1 cellular context compared by ENCODE assay signal in genomic region chr15:79595995-79596622, GRCh38.
TF ChIP-seq lines count a peak whose summit lies in the region.

No MANE protein-coding gene starts in this region.

TF ChIP-seq in GM12878, 131 proteins besides CTCF, POLR2A, EP300 and RAD21 (continued from another document and continues in another):
- no peak for TF ChIP-seq E2F8 (IDR thresholded peaks at IDR 0.05; ENCODE audit: low read depth, partially characterized antibody)
- TF ChIP-seq EZH2 (IDR thresholded peaks at IDR 0.05; ENCODE audit: borderline replicate concordance, control insufficient read depth, low read depth, low read length) = no peak
- TF ChIP-seq NBN (IDR thresholded peaks at IDR 0.05) = no peak
- no peak for TF ChIP-seq MTA2 (IDR thresholded peaks at IDR 0.05; ENCODE audit: low read depth)
- no peak for TF ChIP-seq SREBF2 (IDR thresholded peaks at IDR 0.05; ENCODE audit: low read length)
- TF ChIP-seq TCF3 (IDR thresholded peaks at IDR 0.05; ENCODE audit: borderline replicate concordance, insufficient read depth, low read depth, low read length) = no peak
- TF ChIP-seq IRF3 (IDR thresholded peaks at IDR 0.05) = no peak
- no peak for TF ChIP-seq ATF2 (IDR thresholded peaks at IDR 0.05; ENCODE audit: low read length)
- no peak for TF ChIP-seq NR2F1 (conservative IDR thresholded peaks at IDR 0.05)
- TF ChIP-seq EGR1 (IDR thresholded peaks at IDR 0.05; ENCODE audit: borderline replicate concordance in 1 of 2, low read depth in 2 of 2, low read length in 2 of 2) = no peak
- TF ChIP-seq PRDM15 (CRISPR knock-in tag; IDR thresholded peaks at IDR 0.05) = no peak
- no peak for TF ChIP-seq JUNB (IDR thresholded peaks at IDR 0.05)
- no peak for TF ChIP-seq POLR2AphosphoS5 (IDR thresholded peaks at IDR 0.05; ENCODE audit: low read length)
- TF ChIP-seq GATAD2B (conservative IDR thresholded peaks at IDR 0.05; ENCODE audit: low read depth) = no peak
- peak; percentile 87 for TF ChIP-seq RUNX3 (IDR thresholded peaks at IDR 0.05; ENCODE audit: low read length)
- no peak for TF ChIP-seq E4F1 (IDR thresholded peaks at IDR 0.05; ENCODE audit: borderline replicate concordance, partially characterized antibody)
- TF ChIP-seq RBBP5 (conservative IDR thresholded peaks at IDR 0.05) = no peak
- TF ChIP-seq ELK1 (IDR thresholded peaks at IDR 0.05; ENCODE audit: low read depth, low read length) = no peak
- TF ChIP-seq TCF12 (IDR thresholded peaks at IDR 0.05; ENCODE audit: low read depth, low read length) = no peak
- TF ChIP-seq POU2F2 (IDR thresholded peaks at IDR 0.05; ENCODE audit: borderline replicate concordance, low read depth, low read length) = no peak; the same call in 2 of the 3 replicates
- TF ChIP-seq NR2C2 (IDR thresholded peaks at IDR 0.05; ENCODE audit: borderline replicate concordance, control insufficient read depth, insufficient read length, low read depth) = no peak
- TF ChIP-seq PKNOX1 (IDR thresholded peaks at IDR 0.05) = no peak
- TF ChIP-seq WRNIP1 (IDR thresholded peaks at IDR 0.05; ENCODE audit: borderline replicate concordance, low read depth, low read length) = no peak
- TF ChIP-seq SMAD1 (IDR thresholded peaks at IDR 0.05; ENCODE audit: low read depth, partially characterized antibody) = no peak
- TF ChIP-seq BCL11A (IDR thresholded peaks at IDR 0.05; ENCODE audit: low read depth, low read length) = no peak
- TF ChIP-seq SKIL (IDR thresholded peaks at IDR 0.05; ENCODE audit: low read depth, poor library complexity, severe bottlenecking) = no peak
- no peak for TF ChIP-seq RFX5 (IDR thresholded peaks at IDR 0.05; ENCODE audit: low read depth, low read length)
- no peak for TF ChIP-seq FOS (IDR thresholded peaks at IDR 0.05; ENCODE audit: borderline replicate concordance, extremely low read depth, insufficient read length)
- no peak for TF ChIP-seq SPI1 (IDR thresholded peaks at IDR 0.05; ENCODE audit: borderline replicate concordance, insufficient read depth, low read depth, low read length)
- no peak for TF ChIP-seq HDAC6 (IDR thresholded peaks at IDR 0.05; ENCODE audit: unreplicated experiment)
- no peak for TF ChIP-seq ZNF687 (IDR thresholded peaks at IDR 0.05)
- no peak for TF ChIP-seq SMAD5 (IDR thresholded peaks at IDR 0.05; ENCODE audit: low read depth)
- no peak for TF ChIP-seq ATF7 (IDR thresholded peaks at IDR 0.05; ENCODE audit: low read depth)
- no peak for TF ChIP-seq MYC (IDR thresholded peaks at IDR 0.05; ENCODE audit: insufficient read depth, insufficient read length, insufficient replicate concordance, low read length, severe bottlenecking)
- no peak for TF ChIP-seq JUND (IDR thresholded peaks at IDR 0.05; ENCODE audit: low read depth, low read length)
- TF ChIP-seq RAD51 (IDR thresholded peaks at IDR 0.05) = peak; percentile 88
- no peak for TF ChIP-seq ZNF207 (IDR thresholded peaks at IDR 0.05; ENCODE audit: borderline replicate concordance)
- no peak for TF ChIP-seq ETV6 (conservative IDR thresholded peaks at IDR 0.05 in 1 of 2, IDR thresholded peaks at IDR 0.05 in 1 of 2; ENCODE audit: borderline replicate concordance in 1 of 2, low read depth in 1 of 2)
- TF ChIP-seq CHD2 (IDR thresholded peaks at IDR 0.05; ENCODE audit: borderline replicate concordance, low read depth, low read length) = no peak
